In the genomic region with DNA sequence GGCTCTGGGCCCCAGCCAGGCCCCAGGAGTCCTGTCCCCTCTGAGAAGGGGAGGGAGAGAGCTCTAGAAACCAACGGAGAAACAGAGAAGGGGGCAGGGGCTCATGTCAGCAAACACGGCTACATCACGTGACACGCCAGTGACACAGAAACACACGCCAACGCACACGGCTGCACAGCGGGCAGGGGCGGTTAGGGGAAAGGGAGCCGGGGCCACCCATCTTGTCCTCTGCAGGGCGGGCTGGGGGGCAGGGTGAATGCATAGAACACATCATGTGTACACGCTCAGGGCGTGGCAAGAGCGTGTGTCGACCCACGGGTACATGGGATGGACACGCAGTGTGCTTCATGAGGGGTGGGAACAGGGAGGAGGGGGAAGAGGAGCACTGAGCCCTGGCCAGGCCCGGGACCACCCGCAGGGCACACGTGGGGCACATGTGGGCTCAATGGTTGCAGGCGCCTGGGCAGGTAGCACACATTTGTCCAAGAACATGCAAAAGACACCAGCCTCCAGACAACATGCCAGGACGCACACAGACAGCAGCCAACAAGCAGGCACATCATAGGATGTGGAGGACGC, we compare ENCODE assay signal across 1 cellular context.
TF ChIP-seq lines count a peak whose summit lies in the region.

No MANE protein-coding gene starts in this region.

TF ChIP-seq in GM12878, 131 proteins besides CTCF, POLR2A, EP300 and RAD21:
- TF ChIP-seq, protein P1, sequence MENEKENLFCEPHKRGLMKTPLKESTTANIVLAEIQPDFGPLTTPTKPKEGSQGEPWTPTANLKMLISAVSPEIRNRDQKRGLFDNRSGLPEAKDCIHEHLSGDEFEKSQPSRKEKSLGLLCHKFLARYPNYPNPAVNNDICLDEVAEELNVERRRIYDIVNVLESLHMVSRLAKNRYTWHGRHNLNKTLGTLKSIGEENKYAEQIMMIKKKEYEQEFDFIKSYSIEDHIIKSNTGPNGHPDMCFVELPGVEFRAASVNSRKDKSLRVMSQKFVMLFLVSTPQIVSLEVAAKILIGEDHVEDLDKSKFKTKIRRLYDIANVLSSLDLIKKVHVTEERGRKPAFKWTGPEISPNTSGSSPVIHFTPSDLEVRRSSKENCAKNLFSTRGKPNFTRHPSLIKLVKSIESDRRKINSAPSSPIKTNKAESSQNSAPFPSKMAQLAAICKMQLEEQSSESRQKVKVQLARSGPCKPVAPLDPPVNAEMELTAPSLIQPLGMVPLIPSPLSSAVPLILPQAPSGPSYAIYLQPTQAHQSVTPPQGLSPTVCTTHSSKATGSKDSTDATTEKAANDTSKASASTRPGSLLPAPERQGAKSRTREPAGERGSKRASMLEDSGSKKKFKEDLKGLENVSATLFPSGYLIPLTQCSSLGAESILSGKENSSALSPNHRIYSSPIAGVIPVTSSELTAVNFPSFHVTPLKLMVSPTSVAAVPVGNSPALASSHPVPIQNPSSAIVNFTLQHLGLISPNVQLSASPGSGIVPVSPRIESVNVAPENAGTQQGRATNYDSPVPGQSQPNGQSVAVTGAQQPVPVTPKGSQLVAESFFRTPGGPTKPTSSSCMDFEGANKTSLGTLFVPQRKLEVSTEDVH (IDR thresholded peaks at IDR 0.05; ENCODE audit: low read depth, partially characterized antibody) = no peak
- TF ChIP-seq NFIC (IDR thresholded peaks at IDR 0.05; ENCODE audit: low read depth, low read length) = no peak
- TF ChIP-seq, protein P2, sequence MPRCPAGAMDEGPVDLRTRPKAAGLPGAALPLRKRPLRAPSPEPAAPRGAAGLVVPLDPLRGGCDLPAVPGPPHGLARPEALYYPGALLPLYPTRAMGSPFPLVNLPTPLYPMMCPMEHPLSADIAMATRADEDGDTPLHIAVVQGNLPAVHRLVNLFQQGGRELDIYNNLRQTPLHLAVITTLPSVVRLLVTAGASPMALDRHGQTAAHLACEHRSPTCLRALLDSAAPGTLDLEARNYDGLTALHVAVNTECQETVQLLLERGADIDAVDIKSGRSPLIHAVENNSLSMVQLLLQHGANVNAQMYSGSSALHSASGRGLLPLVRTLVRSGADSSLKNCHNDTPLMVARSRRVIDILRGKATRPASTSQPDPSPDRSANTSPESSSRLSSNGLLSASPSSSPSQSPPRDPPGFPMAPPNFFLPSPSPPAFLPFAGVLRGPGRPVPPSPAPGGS (IDR thresholded peaks at IDR 0.05; ENCODE audit: borderline replicate concordance, insufficient read depth, low read depth, low read length, poor library complexity, severe bottlenecking) = peak; percentile 80
- no peak for TF ChIP-seq FOXK2 (IDR thresholded peaks at IDR 0.05)
